ENCODE assay signal across 1 cellular context in the genomic region with DNA sequence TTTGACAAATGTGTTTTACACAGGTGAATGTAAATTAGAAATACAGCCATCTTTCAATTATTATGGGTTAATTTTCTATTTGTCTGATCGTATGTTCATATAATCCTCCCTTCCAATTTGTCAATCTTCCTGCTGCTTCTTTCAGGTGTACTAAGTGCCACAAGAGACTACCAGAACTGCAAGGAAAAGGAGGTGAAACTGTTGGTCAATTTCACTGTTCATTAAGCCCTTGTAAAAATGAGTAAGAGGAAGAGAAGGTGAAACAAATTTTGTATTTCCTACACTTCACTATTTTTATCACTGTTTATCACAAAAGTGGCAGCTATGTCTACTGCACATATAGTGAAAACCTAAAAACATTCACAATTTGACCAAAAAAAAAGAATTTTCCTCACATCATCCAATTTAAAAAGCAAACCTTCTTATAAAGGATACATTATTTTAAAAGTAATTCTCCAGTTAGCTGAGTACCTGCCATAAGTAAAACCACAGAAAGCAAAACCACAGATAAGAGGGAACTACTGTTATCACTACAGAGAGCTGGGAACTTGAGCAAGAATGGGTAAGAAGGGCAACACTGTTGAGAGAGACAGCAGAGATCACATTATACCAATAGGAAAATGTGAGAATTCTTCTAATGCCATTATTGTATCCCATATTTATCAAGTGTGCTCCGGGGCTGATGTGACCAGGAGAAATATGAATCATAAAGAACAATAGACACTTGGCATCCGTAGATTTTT.
TF ChIP-seq lines count a peak whose summit lies in the region.

No MANE protein-coding gene starts in this region.

TF ChIP-seq in K562, 482 proteins besides CTCF, POLR2A, EP300 and RAD21 (continued from another document):
- TF ChIP-seq, protein P1, sequence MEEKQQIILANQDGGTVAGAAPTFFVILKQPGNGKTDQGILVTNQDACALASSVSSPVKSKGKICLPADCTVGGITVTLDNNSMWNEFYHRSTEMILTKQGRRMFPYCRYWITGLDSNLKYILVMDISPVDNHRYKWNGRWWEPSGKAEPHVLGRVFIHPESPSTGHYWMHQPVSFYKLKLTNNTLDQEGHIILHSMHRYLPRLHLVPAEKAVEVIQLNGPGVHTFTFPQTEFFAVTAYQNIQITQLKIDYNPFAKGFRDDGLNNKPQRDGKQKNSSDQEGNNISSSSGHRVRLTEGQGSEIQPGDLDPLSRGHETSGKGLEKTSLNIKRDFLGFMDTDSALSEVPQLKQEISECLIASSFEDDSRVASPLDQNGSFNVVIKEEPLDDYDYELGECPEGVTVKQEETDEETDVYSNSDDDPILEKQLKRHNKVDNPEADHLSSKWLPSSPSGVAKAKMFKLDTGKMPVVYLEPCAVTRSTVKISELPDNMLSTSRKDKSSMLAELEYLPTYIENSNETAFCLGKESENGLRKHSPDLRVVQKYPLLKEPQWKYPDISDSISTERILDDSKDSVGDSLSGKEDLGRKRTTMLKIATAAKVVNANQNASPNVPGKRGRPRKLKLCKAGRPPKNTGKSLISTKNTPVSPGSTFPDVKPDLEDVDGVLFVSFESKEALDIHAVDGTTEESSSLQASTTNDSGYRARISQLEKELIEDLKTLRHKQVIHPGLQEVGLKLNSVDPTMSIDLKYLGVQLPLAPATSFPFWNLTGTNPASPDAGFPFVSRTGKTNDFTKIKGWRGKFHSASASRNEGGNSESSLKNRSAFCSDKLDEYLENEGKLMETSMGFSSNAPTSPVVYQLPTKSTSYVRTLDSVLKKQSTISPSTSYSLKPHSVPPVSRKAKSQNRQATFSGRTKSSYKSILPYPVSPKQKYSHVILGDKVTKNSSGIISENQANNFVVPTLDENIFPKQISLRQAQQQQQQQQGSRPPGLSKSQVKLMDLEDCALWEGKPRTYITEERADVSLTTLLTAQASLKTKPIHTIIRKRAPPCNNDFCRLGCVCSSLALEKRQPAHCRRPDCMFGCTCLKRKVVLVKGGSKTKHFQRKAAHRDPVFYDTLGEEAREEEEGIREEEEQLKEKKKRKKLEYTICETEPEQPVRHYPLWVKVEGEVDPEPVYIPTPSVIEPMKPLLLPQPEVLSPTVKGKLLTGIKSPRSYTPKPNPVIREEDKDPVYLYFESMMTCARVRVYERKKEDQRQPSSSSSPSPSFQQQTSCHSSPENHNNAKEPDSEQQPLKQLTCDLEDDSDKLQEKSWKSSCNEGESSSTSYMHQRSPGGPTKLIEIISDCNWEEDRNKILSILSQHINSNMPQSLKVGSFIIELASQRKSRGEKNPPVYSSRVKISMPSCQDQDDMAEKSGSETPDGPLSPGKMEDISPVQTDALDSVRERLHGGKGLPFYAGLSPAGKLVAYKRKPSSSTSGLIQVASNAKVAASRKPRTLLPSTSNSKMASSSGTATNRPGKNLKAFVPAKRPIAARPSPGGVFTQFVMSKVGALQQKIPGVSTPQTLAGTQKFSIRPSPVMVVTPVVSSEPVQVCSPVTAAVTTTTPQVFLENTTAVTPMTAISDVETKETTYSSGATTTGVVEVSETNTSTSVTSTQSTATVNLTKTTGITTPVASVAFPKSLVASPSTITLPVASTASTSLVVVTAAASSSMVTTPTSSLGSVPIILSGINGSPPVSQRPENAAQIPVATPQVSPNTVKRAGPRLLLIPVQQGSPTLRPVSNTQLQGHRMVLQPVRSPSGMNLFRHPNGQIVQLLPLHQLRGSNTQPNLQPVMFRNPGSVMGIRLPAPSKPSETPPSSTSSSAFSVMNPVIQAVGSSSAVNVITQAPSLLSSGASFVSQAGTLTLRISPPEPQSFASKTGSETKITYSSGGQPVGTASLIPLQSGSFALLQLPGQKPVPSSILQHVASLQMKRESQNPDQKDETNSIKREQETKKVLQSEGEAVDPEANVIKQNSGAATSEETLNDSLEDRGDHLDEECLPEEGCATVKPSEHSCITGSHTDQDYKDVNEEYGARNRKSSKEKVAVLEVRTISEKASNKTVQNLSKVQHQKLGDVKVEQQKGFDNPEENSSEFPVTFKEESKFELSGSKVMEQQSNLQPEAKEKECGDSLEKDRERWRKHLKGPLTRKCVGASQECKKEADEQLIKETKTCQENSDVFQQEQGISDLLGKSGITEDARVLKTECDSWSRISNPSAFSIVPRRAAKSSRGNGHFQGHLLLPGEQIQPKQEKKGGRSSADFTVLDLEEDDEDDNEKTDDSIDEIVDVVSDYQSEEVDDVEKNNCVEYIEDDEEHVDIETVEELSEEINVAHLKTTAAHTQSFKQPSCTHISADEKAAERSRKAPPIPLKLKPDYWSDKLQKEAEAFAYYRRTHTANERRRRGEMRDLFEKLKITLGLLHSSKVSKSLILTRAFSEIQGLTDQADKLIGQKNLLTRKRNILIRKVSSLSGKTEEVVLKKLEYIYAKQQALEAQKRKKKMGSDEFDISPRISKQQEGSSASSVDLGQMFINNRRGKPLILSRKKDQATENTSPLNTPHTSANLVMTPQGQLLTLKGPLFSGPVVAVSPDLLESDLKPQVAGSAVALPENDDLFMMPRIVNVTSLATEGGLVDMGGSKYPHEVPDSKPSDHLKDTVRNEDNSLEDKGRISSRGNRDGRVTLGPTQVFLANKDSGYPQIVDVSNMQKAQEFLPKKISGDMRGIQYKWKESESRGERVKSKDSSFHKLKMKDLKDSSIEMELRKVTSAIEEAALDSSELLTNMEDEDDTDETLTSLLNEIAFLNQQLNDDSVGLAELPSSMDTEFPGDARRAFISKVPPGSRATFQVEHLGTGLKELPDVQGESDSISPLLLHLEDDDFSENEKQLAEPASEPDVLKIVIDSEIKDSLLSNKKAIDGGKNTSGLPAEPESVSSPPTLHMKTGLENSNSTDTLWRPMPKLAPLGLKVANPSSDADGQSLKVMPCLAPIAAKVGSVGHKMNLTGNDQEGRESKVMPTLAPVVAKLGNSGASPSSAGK (IDR thresholded peaks at IDR 0.05): no peak
- TF ChIP-seq EGR1 (conservative IDR thresholded peaks at IDR 0.05) (no peak), GTF2A2 (tag; IDR thresholded peaks at IDR 0.05) (no peak), SMARCA4 (IDR thresholded peaks at IDR 0.05) (peak; percentile 81; the same call in 1 of the 2 replicates), CBFA2T2 (conservative IDR thresholded peaks at IDR 0.05) (0 out of 2 replicates have a peak, but pooled peaks have one; percentile 6), TCF3 (CRISPR knock-in tag; IDR thresholded peaks at IDR 0.05) (0 out of 2 replicates have a peak, but pooled peaks have one; percentile 25), SMARCA5 (IDR thresholded peaks at IDR 0.05) (no peak), KLF10 (CRISPR knock-in tag; IDR thresholded peaks at IDR 0.05) (no peak), ZNF778 (CRISPR knock-in tag; IDR thresholded peaks at IDR 0.05) (no peak), BACH1 (tag; IDR thresholded peaks at IDR 0.05) (no peak), RBM17 (IDR thresholded peaks at IDR 0.05; ENCODE audit: borderline replicate concordance, low read depth, low read length) (no peak), TAL1 (IDR thresholded peaks at IDR 0.05) (no peak), YBX1 (IDR thresholded peaks at IDR 0.05) (no peak), ZNF224 (CRISPR knock-in tag; IDR thresholded peaks at IDR 0.05) (no peak)
- TF ChIP-seq, protein P2, sequence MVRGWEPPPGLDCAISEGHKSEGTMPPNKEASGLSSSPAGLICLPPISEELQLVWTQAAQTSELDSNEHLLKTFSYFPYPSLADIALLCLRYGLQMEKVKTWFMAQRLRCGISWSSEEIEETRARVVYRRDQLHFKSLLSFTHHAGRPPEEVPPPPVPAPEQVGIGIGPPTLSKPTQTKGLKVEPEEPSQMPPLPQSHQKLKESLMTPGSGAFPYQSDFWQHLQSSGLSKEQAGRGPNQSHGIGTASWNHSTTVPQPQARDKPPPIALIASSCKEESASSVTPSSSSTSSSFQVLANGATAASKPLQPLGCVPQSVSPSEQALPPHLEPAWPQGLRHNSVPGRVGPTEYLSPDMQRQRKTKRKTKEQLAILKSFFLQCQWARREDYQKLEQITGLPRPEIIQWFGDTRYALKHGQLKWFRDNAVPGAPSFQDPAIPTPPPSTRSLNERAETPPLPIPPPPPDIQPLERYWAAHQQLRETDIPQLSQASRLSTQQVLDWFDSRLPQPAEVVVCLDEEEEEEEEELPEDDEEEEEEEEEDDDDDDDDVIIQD (CRISPR knock-in tag; IDR thresholded peaks at IDR 0.05): no peak
- TF ChIP-seq, protein P3, sequence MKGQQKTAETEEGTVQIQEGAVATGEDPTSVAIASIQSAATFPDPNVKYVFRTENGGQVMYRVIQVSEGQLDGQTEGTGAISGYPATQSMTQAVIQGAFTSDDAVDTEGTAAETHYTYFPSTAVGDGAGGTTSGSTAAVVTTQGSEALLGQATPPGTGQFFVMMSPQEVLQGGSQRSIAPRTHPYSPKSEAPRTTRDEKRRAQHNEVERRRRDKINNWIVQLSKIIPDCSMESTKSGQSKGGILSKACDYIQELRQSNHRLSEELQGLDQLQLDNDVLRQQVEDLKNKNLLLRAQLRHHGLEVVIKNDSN (CRISPR knock-in tag; IDR thresholded peaks at IDR 0.05): no peak
- TF ChIP-seq, protein P4, sequence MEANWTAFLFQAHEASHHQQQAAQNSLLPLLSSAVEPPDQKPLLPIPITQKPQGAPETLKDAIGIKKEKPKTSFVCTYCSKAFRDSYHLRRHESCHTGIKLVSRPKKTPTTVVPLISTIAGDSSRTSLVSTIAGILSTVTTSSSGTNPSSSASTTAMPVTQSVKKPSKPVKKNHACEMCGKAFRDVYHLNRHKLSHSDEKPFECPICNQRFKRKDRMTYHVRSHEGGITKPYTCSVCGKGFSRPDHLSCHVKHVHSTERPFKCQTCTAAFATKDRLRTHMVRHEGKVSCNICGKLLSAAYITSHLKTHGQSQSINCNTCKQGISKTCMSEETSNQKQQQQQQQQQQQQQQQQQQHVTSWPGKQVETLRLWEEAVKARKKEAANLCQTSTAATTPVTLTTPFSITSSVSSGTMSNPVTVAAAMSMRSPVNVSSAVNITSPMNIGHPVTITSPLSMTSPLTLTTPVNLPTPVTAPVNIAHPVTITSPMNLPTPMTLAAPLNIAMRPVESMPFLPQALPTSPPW (CRISPR knock-in tag; IDR thresholded peaks at IDR 0.05): no peak
- TF ChIP-seq, protein P5, sequence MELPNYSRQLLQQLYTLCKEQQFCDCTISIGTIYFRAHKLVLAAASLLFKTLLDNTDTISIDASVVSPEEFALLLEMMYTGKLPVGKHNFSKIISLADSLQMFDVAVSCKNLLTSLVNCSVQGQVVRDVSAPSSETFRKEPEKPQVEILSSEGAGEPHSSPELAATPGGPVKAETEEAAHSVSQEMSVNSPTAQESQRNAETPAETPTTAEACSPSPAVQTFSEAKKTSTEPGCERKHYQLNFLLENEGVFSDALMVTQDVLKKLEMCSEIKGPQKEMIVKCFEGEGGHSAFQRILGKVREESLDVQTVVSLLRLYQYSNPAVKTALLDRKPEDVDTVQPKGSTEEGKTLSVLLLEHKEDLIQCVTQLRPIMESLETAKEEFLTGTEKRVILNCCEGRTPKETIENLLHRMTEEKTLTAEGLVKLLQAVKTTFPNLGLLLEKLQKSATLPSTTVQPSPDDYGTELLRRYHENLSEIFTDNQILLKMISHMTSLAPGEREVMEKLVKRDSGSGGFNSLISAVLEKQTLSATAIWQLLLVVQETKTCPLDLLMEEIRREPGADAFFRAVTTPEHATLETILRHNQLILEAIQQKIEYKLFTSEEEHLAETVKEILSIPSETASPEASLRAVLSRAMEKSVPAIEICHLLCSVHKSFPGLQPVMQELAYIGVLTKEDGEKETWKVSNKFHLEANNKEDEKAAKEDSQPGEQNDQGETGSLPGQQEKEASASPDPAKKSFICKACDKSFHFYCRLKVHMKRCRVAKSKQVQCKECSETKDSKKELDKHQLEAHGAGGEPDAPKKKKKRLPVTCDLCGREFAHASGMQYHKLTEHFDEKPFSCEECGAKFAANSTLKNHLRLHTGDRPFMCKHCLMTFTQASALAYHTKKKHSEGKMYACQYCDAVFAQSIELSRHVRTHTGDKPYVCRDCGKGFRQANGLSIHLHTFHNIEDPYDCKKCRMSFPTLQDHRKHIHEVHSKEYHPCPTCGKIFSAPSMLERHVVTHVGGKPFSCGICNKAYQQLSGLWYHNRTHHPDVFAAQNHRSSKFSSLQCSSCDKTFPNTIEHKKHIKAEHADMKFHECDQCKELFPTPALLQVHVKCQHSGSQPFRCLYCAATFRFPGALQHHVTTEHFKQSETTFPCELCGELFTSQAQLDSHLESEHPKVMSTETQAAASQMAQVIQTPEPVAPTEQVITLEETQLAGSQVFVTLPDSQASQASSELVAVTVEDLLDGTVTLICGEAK (IDR thresholded peaks at IDR 0.05): no peak
- TF ChIP-seq, protein P5 (CRISPR knock-in tag; IDR thresholded peaks at IDR 0.05): no peak
